Comparison of ENCODE assay signal across 8 cellular contexts in the genomic region with DNA sequence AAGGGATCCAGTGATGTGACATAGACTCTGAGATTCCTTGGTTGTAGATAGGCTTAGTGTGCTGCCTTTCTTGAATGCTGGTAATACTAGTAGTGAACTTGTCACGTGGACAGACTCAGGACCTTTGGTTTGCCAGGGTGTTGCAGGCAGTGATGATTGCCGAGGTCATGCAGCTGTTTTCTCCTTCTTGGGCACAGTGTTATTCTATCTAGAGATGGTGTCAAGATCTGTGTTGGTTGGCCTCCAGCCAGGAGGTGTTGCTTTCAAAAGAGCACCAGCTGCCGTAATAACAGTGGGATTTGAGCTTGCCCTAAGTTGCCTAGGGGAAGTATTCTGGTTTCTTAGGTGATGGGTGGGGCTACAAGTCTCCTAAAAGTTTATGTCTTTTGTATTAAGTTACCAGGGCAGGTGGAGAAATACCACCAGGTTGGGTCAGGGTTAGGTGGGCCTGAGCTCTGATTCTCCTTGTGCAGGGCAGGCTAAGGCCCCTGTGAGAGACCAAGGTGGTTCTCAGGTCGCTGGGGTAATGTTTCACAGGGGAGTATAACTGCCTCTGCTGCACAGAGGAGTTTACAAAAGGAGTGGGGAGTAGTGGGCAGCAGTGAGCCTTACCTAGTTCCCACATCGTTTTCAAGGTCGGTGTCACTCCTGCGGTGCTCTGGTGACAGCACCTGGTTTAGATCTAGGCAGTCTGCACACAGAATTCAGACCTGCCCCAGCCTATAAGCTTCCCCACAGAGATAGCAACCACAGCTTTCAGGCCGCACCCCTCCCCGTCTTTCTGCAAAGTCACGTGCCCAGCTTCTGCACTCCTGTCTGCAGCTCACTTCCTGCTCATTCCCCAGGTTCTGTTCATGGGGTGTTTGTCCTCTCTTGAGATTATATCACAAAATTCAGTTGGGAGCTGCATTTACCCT.
DNase-seq lines count a peak whose midpoint lies in the region; ATAC-seq and TF ChIP-seq lines count a peak whose summit lies in the region.

No MANE protein-coding gene starts in this region.

- intact Hi-C loops in PC-3 (cut with micrococcal nuclease), result no loop called here

- no peak for TF ChIP-seq CTCF in PC-3 (conservative IDR thresholded peaks at IDR 0.05; ENCODE audit: low read depth, low read length)

- H3K36me3 ChIP-seq in PC-3 (ENCODE audit: low read depth, low read length), result no peaks in the 10 kb centered on the region

- H3K4me1 ChIP-seq in PC-3 (ENCODE audit: insufficient read depth, low read length), result no peaks in the 10 kb centered on the region

- H3K4me3 ChIP-seq in PC-3 (ENCODE audit: low read length), result no peak overlapping the region

- H2AFZ ChIP-seq in PC-3 (ENCODE audit: low read length), result no peak overlapping the region

- peaks cover 3% of the 10 kb centered on the region for H3K27me3 Mint-ChIP-seq in T-helper 1 cell treated with Interleukin-12 subunit alpha and Interleukin-12 subunit beta and Interleukin-4 antibody, amounts not matched to agents 30 μg/mL and 1 μg/mL, for 36 hours (ENCODE audit: low read depth)
- no peaks in the 10 kb centered on the region for H3K27me3 Mint-ChIP-seq in activated naive CD8-positive, alpha-beta T cell treated with anti-CD3 and anti-CD28 coated beads for 36 hours

- no TSS peak for BruUV-seq in PC-3 (replicated peaks; lab: Mats Ljungman, UMichigan)

- no peaks in the 10 kb centered on the region for H3K79me2 ChIP-seq in PC-3 (ENCODE audit: low read length)

- CTCF ChIA-PET in PC-3 (lab: Charles Lee), result no interaction called here

- H3K4me3 Mint-ChIP-seq in T-helper 1 cell treated with Interleukin-12 subunit alpha and Interleukin-12 subunit beta and Interleukin-4 antibody, amounts not matched to agents 30 μg/mL and 1 μg/mL, for 36 hours, result peak overlapping the region; percentile 67
- H3K4me3 Mint-ChIP-seq in activated naive CD8-positive, alpha-beta T cell treated with anti-CD3 and anti-CD28 coated beads for 36 hours, result peak overlapping the region; percentile 50

- H3K36me3 Mint-ChIP-seq in T-helper 1 cell treated with Interleukin-12 subunit alpha and Interleukin-12 subunit beta and Interleukin-4 antibody, amounts not matched to agents 30 μg/mL and 1 μg/mL, for 36 hours (ENCODE audit: low read depth), result peaks cover 9% of the 10 kb centered on the region
- H3K36me3 Mint-ChIP-seq in activated naive CD8-positive, alpha-beta T cell treated with anti-CD3 and anti-CD28 coated beads for 36 hours, result peaks cover 8% of the 10 kb centered on the region

- DNase-seq in activated naive CD8-positive, alpha-beta T cell treated with anti-CD3 and anti-CD28 coated beads for 36 hours, result peak; percentile 63
- DNase-seq in stimulated activated CD4-positive, alpha-beta T cell treated with anti-CD3 and anti-CD28 coated beads, Interleukin-12 subunit alpha, Interleukin-12 subunit beta, amount 100 ng/mL, for 48 hours (ENCODE audit: low read depth in 2 of 3, low spot score in 1 of 3), result peak; percentile 31 to 41 (median 35)
- no peak for DNase-seq in PC-3
- DNase-seq in middle frontal gyrus (ENCODE audit: extremely low spot score, low spot score), result no peak

- no peak overlapping the region for H3K4me2 ChIP-seq in PC-3 (ENCODE audit: low read length)

- H3K4me1 Mint-ChIP-seq in T-helper 1 cell treated with Interleukin-12 subunit alpha and Interleukin-12 subunit beta and Interleukin-4 antibody, amounts not matched to agents 30 μg/mL and 1 μg/mL, for 36 hours (ENCODE audit: low read depth), result peaks cover 30% of the 10 kb centered on the region
- H3K4me1 Mint-ChIP-seq in activated naive CD8-positive, alpha-beta T cell treated with anti-CD3 and anti-CD28 coated beads for 36 hours, result peaks cover 34% of the 10 kb centered on the region

- POLR2A ChIA-PET in PC-3 (lab: Charles Lee; ENCODE audit: unreplicated experiment), result no interaction called here

- ATAC-seq in GM21381 (IDR thresholded peaks at IDR 0.05; ENCODE audit: unreplicated experiment) (peak; percentile 86), HG03095 (IDR thresholded peaks at IDR 0.05; ENCODE audit: unreplicated experiment) (no peak), PC-3 (no peak), GM18907 (IDR thresholded peaks at IDR 0.05; ENCODE audit: unreplicated experiment) (no peak)

- peaks cover 24% of the 10 kb centered on the region for H3K9me3 Mint-ChIP-seq in T-helper 1 cell treated with Interleukin-12 subunit alpha and Interleukin-12 subunit beta and Interleukin-4 antibody, amounts not matched to agents 30 μg/mL and 1 μg/mL, for 36 hours
- peaks cover 9% of the 10 kb centered on the region for H3K9me3 Mint-ChIP-seq in activated naive CD8-positive, alpha-beta T cell treated with anti-CD3 and anti-CD28 coated beads for 36 hours

- peak overlapping the region; percentile 87 for H3K27ac Mint-ChIP-seq in T-helper 1 cell treated with Interleukin-12 subunit alpha and Interleukin-12 subunit beta and Interleukin-4 antibody, amounts not matched to agents 30 μg/mL and 1 μg/mL, for 36 hours
- peak overlapping the region; percentile 83 for H3K27ac Mint-ChIP-seq in activated naive CD8-positive, alpha-beta T cell treated with anti-CD3 and anti-CD28 coated beads for 36 hours

- no peak overlapping the region for H3K27ac ChIP-seq in PC-3 (ENCODE audit: low read length)

- H3K27me3 ChIP-seq in PC-3 (ENCODE audit: low read length), result no peaks in the 10 kb centered on the region

- no peaks in the 10 kb centered on the region; the same call in 1 of the 2 replicates for H3K9me2 ChIP-seq in PC-3 (replicated peaks; ENCODE audit: low read length)

- H3K9me3 ChIP-seq in PC-3 (ENCODE audit: low read length), result no peaks in the 10 kb centered on the region

- no peak overlapping the region for H3K9ac ChIP-seq in PC-3 (ENCODE audit: low read length)

- H3F3A ChIP-seq in PC-3 (ENCODE audit: low read length, unreplicated experiment), result no peaks in the 10 kb centered on the region

- no peaks in the 10 kb centered on the region for H4K20me1 ChIP-seq in PC-3 (ENCODE audit: low read length)

Comparison
In these comparisons a context has a peak if more than half of its experiments do, and no peak if none do; other contexts are left out.
1. DNase-seq: peak in activated naive CD8-positive, alpha-beta T cell treated with anti-CD3 and anti-CD28 coated beads for 36 hours (single experiment) and stimulated activated CD4-positive, alpha-beta T cell treated with anti-CD3 and anti-CD28 coated beads, Interleukin-12 subunit alpha, Interleukin-12 subunit beta, amount 100 ng/mL, for 48 hours (3 of 3); none in PC-3 (single experiment) and middle frontal gyrus (single experiment).